ENCODE assay signal across 29 cellular contexts in genomic region chr6:150733726-150734125, GRCh38.
"Had no signal": no experiment of that assay in that cellular context is flagged by ENCODE, and none has a peak within 500 bp of the region (broad histone marks: within the 10 kb centered on the region; RNA-seq: fewer than 3 reads in every experiment).

No MANE protein-coding gene starts in this region.

- H3K4me1 Mint-ChIP-seq: immature natural killer cell; naive thymus-derived CD4-positive, alpha-beta T cell; stimulated activated effector memory CD8-positive, alpha-beta T cell treated with anti-CD3 and anti-CD28 coated beads, Interleukin-12 subunit alpha, Interleukin-12 subunit beta, amount 100 ng/mL, for 72 hours had no signal

- H3K4me3 Mint-ChIP-seq: immature natural killer cell; mesothelial cell of epicardium; naive thymus-derived CD4-positive, alpha-beta T cell; nephron progenitor cell; stimulated activated effector memory CD8-positive, alpha-beta T cell treated with anti-CD3 and anti-CD28 coated beads, Interleukin-12 subunit alpha, Interleukin-12 subunit beta, amount 100 ng/mL, for 72 hours; stimulated activated naive CD8-positive, alpha-beta T cell treated with anti-CD3 and anti-CD28 coated beads, Interleukin-15, Interleukin-2, amounts not matched to agents 100 ng/mL and 50 ng/mL, for 24 hours had no signal

- H3K9me3 Mint-ChIP-seq: immature natural killer cell; mesothelial cell of epicardium; naive thymus-derived CD4-positive, alpha-beta T cell; nephron progenitor cell; stimulated activated effector memory CD8-positive, alpha-beta T cell treated with anti-CD3 and anti-CD28 coated beads, Interleukin-12 subunit alpha, Interleukin-12 subunit beta, amount 100 ng/mL, for 72 hours; stimulated activated naive CD8-positive, alpha-beta T cell treated with anti-CD3 and anti-CD28 coated beads, Interleukin-15, Interleukin-2, amounts not matched to agents 100 ng/mL and 50 ng/mL, for 24 hours had no signal

- H3K4me3 ChIP-seq: coronary artery, esophagus squamous epithelium, lower lobe of right lung, mucosa of descending colon, ovary, psoas muscle, sigmoid colon, suprapubic skin, transverse colon, upper lobe of right lung, uterus had no signal

- H3K27me3 ChIP-seq: esophagus squamous epithelium, ovary, sigmoid colon, suprapubic skin, transverse colon, upper lobe of right lung, uterus had no signal

- H3K36me3 Mint-ChIP-seq: immature natural killer cell; naive thymus-derived CD4-positive, alpha-beta T cell; stimulated activated effector memory CD8-positive, alpha-beta T cell treated with anti-CD3 and anti-CD28 coated beads, Interleukin-12 subunit alpha, Interleukin-12 subunit beta, amount 100 ng/mL, for 72 hours had no signal

- ATAC-seq: left ventricle myocardium superior; lower lobe of right lung; mucosa of descending colon; naive thymus-derived CD4-positive, alpha-beta T cell; psoas muscle; right cardiac atrium; stimulated activated effector memory CD8-positive, alpha-beta T cell treated with anti-CD3 and anti-CD28 coated beads, Interleukin-12 subunit alpha, Interleukin-12 subunit beta, amount 100 ng/mL, for 72 hours; upper lobe of right lung had no signal

- H3K27me3 Mint-ChIP-seq: naive thymus-derived CD4-positive, alpha-beta T cell; stimulated activated naive CD8-positive, alpha-beta T cell treated with anti-CD3 and anti-CD28 coated beads, Interleukin-15, Interleukin-2, amounts not matched to agents 100 ng/mL and 50 ng/mL, for 24 hours had no signal

- H3K27ac ChIP-seq: coronary artery, esophagus squamous epithelium, lower lobe of right lung, ovary, psoas muscle, sigmoid colon, suprapubic skin, transverse colon, upper lobe of right lung, uterus had no signal

- H3K4me1 ChIP-seq: lower lobe of right lung, psoas muscle, suprapubic skin, upper lobe of right lung, uterus had no signal

- DNase-seq: dermis blood vessel endothelial cell; effector memory CD4-positive, alpha-beta T cell; esophagus squamous epithelium; foreskin melanocyte; glutamatergic neuron; hypothalamus; immature natural killer cell; left ventricle myocardium superior; lower lobe of right lung; mesenchymal stem cell; mucosa of descending colon; naive thymus-derived CD4-positive, alpha-beta T cell; nephron progenitor cell; occipital lobe; ovary; posterior cingulate gyrus; psoas muscle; right cardiac atrium; sigmoid colon; stimulated activated CD4-positive, alpha-beta T cell treated with anti-CD3 and anti-CD28 coated beads, Interleukin-2, amount 100 ng/mL, for 24 hours; stimulated activated CD4-positive, alpha-beta T cell treated with anti-CD3 and anti-CD28 coated beads, Interleukin-4, amount 100 ng/mL, for 24 hours; transverse colon; upper lobe of right lung; uterus had no signal

- H3K27ac Mint-ChIP-seq: immature natural killer cell; naive thymus-derived CD4-positive, alpha-beta T cell; nephron progenitor cell; stimulated activated effector memory CD8-positive, alpha-beta T cell treated with anti-CD3 and anti-CD28 coated beads, Interleukin-12 subunit alpha, Interleukin-12 subunit beta, amount 100 ng/mL, for 72 hours; stimulated activated naive CD8-positive, alpha-beta T cell treated with anti-CD3 and anti-CD28 coated beads, Interleukin-15, Interleukin-2, amounts not matched to agents 100 ng/mL and 50 ng/mL, for 24 hours had no signal
